In genomic region chr14:22565391-22565945, GRCh38 we compare ENCODE assay signal across 8 cellular contexts. TPM values are rescaled to one million over a fixed set of nuclear protein-coding genes. Genes with fewer than 3 reads are reported as not detected.
DNase-seq lines count a peak whose midpoint lies in the region; ATAC-seq and TF ChIP-seq lines count a peak whose summit lies in the region.

No MANE protein-coding gene starts in this region.

- no peaks in the 10 kb centered on the region for H3K9me3 Mint-ChIP-seq in T-helper 2 cell treated with Interferon-gamma antibody and Interleukin-4, amounts not matched to agents 5 μg/mL and 100 μg/mL, for 36 hours
- no peaks in the 10 kb centered on the region for H3K9me3 Mint-ChIP-seq in nephron

- H3K9me3 ChIP-seq in suprapubic skin: no peaks in the 10 kb centered on the region
- H3K9me3 ChIP-seq in left lung: no peaks in the 10 kb centered on the region

- H3K4me1 ChIP-seq in suprapubic skin: no peaks in the 10 kb centered on the region
- H3K4me1 ChIP-seq in left lung: peaks cover 2 to 51% of the 10 kb centered on the region in 2 donors

- intact Hi-C loops in left lung (cut with DNase I): no loop called here

- H3K4me1 Mint-ChIP-seq in T-helper 2 cell treated with Interferon-gamma antibody and Interleukin-4, amounts not matched to agents 5 μg/mL and 100 μg/mL, for 36 hours (ENCODE audit: low read depth): peaks cover 89% of the 10 kb centered on the region
- peaks cover 38% of the 10 kb centered on the region for H3K4me1 Mint-ChIP-seq in nephron

- WGBS in suprapubic skin: 84% methylated on average over 3 of the region's 3 CpGs

- H3K36me3 ChIP-seq in suprapubic skin: peaks cover 32% of the 10 kb centered on the region
- H3K36me3 ChIP-seq in left lung: peaks cover 0 to 62% of the 10 kb centered on the region in 2 donors

- H3K27me3 ChIP-seq in suprapubic skin (no peaks in the 10 kb centered on the region), left lung (no peaks in the 10 kb centered on the region)

- peak overlapping the region; percentile 96 for H3K27ac Mint-ChIP-seq in T-helper 2 cell treated with Interferon-gamma antibody and Interleukin-4, amounts not matched to agents 5 μg/mL and 100 μg/mL, for 36 hours
- peak overlapping the region; percentile 71 to 94 (median 86) for H3K27ac Mint-ChIP-seq in nephron

- no peaks in the 10 kb centered on the region for H3K27me3 Mint-ChIP-seq in T-helper 2 cell treated with Interferon-gamma antibody and Interleukin-4, amounts not matched to agents 5 μg/mL and 100 μg/mL, for 36 hours (ENCODE audit: low read depth)
- no peaks in the 10 kb centered on the region for H3K27me3 Mint-ChIP-seq in nephron (ENCODE audit: low read depth)

- no peak for DNase-seq in T-helper 2 cell treated with Interferon-gamma antibody and Interleukin-4, amounts not matched to agents 5 μg/mL and 100 μg/mL, for 36 hours (ENCODE audit: low spot score)
- DNase-seq in suprapubic skin (ENCODE audit: low spot score in 2 of 2): no peak
- DNase-seq in erythroblast (lab: John Stamatoyannopoulos, UW): no peak
- no peak for DNase-seq in stimulated activated naive CD4-positive, alpha-beta T cell treated with Interleukin-2 at 50 U/mL for 16 hours (lab: John Stamatoyannopoulos, UW)
- no peak for DNase-seq in left lung

- no peak for TF ChIP-seq POLR2A in suprapubic skin (IDR thresholded peaks at IDR 0.05)
- TF ChIP-seq POLR2A in erythroblast (IDR thresholded peaks at IDR 0.05; ENCODE audit: low read length): no peak

- ATAC-seq in GM18502 (IDR thresholded peaks at IDR 0.05; ENCODE audit: poor library complexity, unreplicated experiment): peak; percentile 36
- peak; percentile 29 for ATAC-seq in GM21825 (IDR thresholded peaks at IDR 0.05; ENCODE audit: unreplicated experiment)
- ATAC-seq in left lung: no peak

- H3K4me3 ChIP-seq in suprapubic skin (no peak overlapping the region), left lung (no peak overlapping the region)

- H3K27ac ChIP-seq in suprapubic skin (no peak overlapping the region), left lung (peak overlapping the region in 1 of 2 donors; percentile 29)

- TF ChIP-seq EP300 in suprapubic skin (IDR thresholded peaks at IDR 0.05): no peak

- TF ChIP-seq CTCF in nephron (IDR thresholded peaks at IDR 0.05; ENCODE audit: unreplicated experiment in 3 of 3) (no peak), suprapubic skin (IDR thresholded peaks at IDR 0.05) (no peak), left lung (IDR thresholded peaks at IDR 0.05) (no peak)

- peak overlapping the region; percentile 62 for H3K4me3 Mint-ChIP-seq in T-helper 2 cell treated with Interferon-gamma antibody and Interleukin-4, amounts not matched to agents 5 μg/mL and 100 μg/mL, for 36 hours
- no peak overlapping the region for H3K4me3 Mint-ChIP-seq in nephron

- H3K36me3 Mint-ChIP-seq in T-helper 2 cell treated with Interferon-gamma antibody and Interleukin-4, amounts not matched to agents 5 μg/mL and 100 μg/mL, for 36 hours (ENCODE audit: low read depth): peaks cover 51% of the 10 kb centered on the region
- H3K36me3 Mint-ChIP-seq in nephron (ENCODE audit: low read depth): peaks cover 37% of the 10 kb centered on the region

RNA-seq across cellular contexts. Expression of gene DAD1, which starts 23.6 kb away (rescaled TPM):
- total RNA-seq in suprapubic skin (100 to 1,000 TPM; 110 to 212 (median 187) TPM), left lung (100 to 1,000 TPM; 220 to 251 TPM)

RNA-seq across cellular contexts. Expression of gene ABHD4, which starts 32.6 kb away (rescaled TPM):
- total RNA-seq in suprapubic skin (10 to 100 TPM; 15.3 to 30.4 (median 21.8) TPM), left lung (10 to 100 TPM; 33.6 to 51.0 TPM)
